Comparison of ENCODE assay signal across 15 cellular contexts in the genomic region with DNA sequence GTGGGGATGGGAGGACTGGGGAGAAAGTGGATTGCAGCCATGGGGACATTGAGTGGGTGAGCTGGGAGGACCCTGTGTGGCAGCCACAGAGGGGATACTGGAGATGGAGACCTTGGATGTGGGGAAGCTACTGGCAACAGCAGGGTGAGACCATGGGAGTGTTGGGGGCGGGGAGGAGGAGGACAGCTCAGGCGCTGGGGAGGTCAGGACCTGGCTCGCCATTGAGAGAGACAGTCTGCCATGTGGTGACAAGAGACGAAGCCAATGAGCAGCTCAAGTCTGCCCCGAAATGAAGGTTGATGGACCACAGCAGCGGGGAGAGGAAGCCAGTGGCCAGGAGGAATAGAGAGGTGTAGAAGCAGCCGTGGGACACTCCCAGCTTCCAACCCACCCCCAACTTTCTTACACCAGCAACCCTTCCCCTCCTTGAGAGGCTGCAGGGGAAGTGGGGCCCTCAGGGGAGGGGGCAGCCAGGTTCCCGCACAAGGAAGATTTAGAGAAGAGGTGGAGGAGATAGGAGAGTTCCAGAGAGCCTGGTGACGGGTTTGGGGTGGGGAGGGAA.
A peak's percentile ranks its signal among the peaks of the same experiment; 100 is the strongest.
DNase-seq lines count a peak whose midpoint lies in the region; ATAC-seq and TF ChIP-seq lines count a peak whose summit lies in the region.
"Had no signal": no experiment of that assay in that cellular context is flagged by ENCODE, and none has a peak within 500 bp of the region (broad histone marks: within the 10 kb centered on the region; RNA-seq: fewer than 3 reads in every experiment).

No MANE protein-coding gene starts in this region.

- peak overlapping the region; percentile 66 for H3K4me3 Mint-ChIP-seq in MCF 10A (ENCODE audit: unreplicated experiment)
- H3K4me3 Mint-ChIP-seq: CD4-positive, alpha-beta memory T cell; mesothelial cell of epicardium had no signal

- DNase-seq in HCT116 (ENCODE audit: low read depth, low spot score), result no peak
- no peak for DNase-seq in MCF 10A (ENCODE audit: unreplicated experiment)
- DNase-seq in left lobe of liver (ENCODE audit: low spot score), result peak; percentile 40
- no peak for DNase-seq in A172 (ENCODE audit: low spot score)
- no peak for DNase-seq in spleen
- no peak for DNase-seq in dedifferentiated amniotic fluid mesenchymal stem cell (ENCODE audit: extremely low spot score)
- no peak for DNase-seq in posterior vena cava (ENCODE audit: low spot score)
- DNase-seq: activated CD4-positive, alpha-beta T cell treated with anti-CD3 and anti-CD28 coated beads, Interleukin-2, amount 50 U/mL, for 4 hours; CD4-positive, alpha-beta memory T cell; effector CD8-positive, alpha-beta T cell; NCI-H1092 treated with DMSO at 0.1 percent for 48 hours; occipital lobe had no signal

- BruUV-seq in HCT116 (replicated peaks; lab: Mats Ljungman, UMichigan), result no TSS peak
- no TSS peak for BruUV-seq in MCF 10A (replicated peaks; lab: Mats Ljungman, UMichigan)

- H3K9me2 ChIP-seq in HCT116 (ENCODE audit: insufficient read depth), result no peaks in the 10 kb centered on the region

- RAD21 ChIA-PET in HCT116 (lab: Charles Lee; ENCODE audit: low non-redundant PET in 1 of 2, low total read pairs in 2 of 2, uncharacterized antibody in 2 of 2, unreplicated experiment in 2 of 2), result no interaction called here

- H3K27me3 ChIP-seq in HCT116 (ENCODE audit: insufficient read depth, low read length) (no peaks in the 10 kb centered on the region), subcutaneous abdominal adipose tissue (ENCODE audit: control insufficient read depth in 5 of 5, insufficient read depth in 4 of 5, low read length in 5 of 5) (peaks cover 0 to 7% (median 0%) of the 10 kb centered on the region in 5 donors), spleen (replicated peaks in 1 of 7) (peaks cover 0 to 7% (median 0%) of the 10 kb centered on the region in 7 donors)

- peak overlapping the region; percentile 100 for H3K27ac Mint-ChIP-seq in MCF 10A (ENCODE audit: low read depth, unreplicated experiment)
- H3K27ac Mint-ChIP-seq: mesothelial cell of epicardium had no signal

- no peaks in the 10 kb centered on the region for H3K27me3 Mint-ChIP-seq in MCF 10A (ENCODE audit: insufficient read depth, unreplicated experiment)

- no peak overlapping the region for H2AFZ ChIP-seq in HCT116 (ENCODE audit: low read depth, low read length, poor library complexity, severe bottlenecking)

- no peak for TF ChIP-seq CTCF in HCT116 (IDR thresholded peaks at IDR 0.05 in 2 of 3, conservative IDR thresholded peaks at IDR 0.05 in 1 of 3; ENCODE audit: borderline replicate concordance in 1 of 3, insufficient read depth in 1 of 3, low read depth in 2 of 3, low read length in 2 of 3)
- TF ChIP-seq CTCF in MCF 10A (IDR thresholded peaks at IDR 0.05; ENCODE audit: unreplicated experiment), result no peak
- no peak for TF ChIP-seq CTCF in spleen (IDR thresholded peaks at IDR 0.05 in 8 of 11, conservative IDR thresholded peaks at IDR 0.05 in 3 of 11)

- CTCF ChIA-PET in HCT116 (lab: Charles Lee) (interaction anchor here (1.4 to 1.8 kb wide), 2 partner anchors 16 to 153 kb away, joined by 3 to 8 read pairs; no protein-coding TSS in a partner anchor), MCF 10A (lab: Yijun Ruan, JAX) (interaction anchor here (0.7 to 1.7 kb wide), 2 partner anchors 151 to 152 kb away, joined by 4 to 9 read pairs; no protein-coding TSS in a partner anchor)

- POLR2A ChIA-PET in HCT116 (lab: Charles Lee) (interaction anchor here (3.0 kb wide), 1 partner anchor 8 kb away, joined by 29 read pairs; no protein-coding TSS in a partner anchor), MCF 10A (lab: Yijun Ruan, JAX) (interaction anchor here (0.7 to 3.0 kb wide), 7 partner anchors 11 to 198 kb away, joined by 3 to 14 read pairs (median 7); a partner anchor contains a TSS)

- H3K36me3 ChIP-seq in HCT116 (ENCODE audit: control insufficient read depth in 1 of 2, insufficient read depth in 2 of 2, low read length in 2 of 2) (no peaks in the 10 kb centered on the region), subcutaneous abdominal adipose tissue (ENCODE audit: control insufficient read depth in 5 of 5, insufficient read depth in 5 of 5, low read length in 5 of 5) (no peaks in the 10 kb centered on the region), spleen (no peaks in the 10 kb centered on the region)

- intact Hi-C loops in HCT116 (cut with micrococcal nuclease) (loop anchor here (5.0 kb wide), 1 partner anchor 152 kb away; no protein-coding TSS in a partner anchor), MCF 10A (cut with micrococcal nuclease) (loop anchor here (5.0 kb wide), 1 partner anchor 118 kb away; a partner anchor contains a TSS), spleen (cut with DNase I; ENCODE audit: low total_unique reads) (no loop called here), posterior vena cava (cut with DNase I) (no loop called here)

- H3K4me3 ChIP-seq in HCT116 (replicated peaks in 1 of 2; ENCODE audit: low read depth in 1 of 2, low read length in 2 of 2), result no peak overlapping the region
- H3K4me3 ChIP-seq in subcutaneous abdominal adipose tissue (ENCODE audit: low read depth in 1 of 5, low read length in 5 of 5), result no peak overlapping the region
- H3K4me3 ChIP-seq in spleen, result no peak overlapping the region
- H3K4me3 ChIP-seq: SK-N-MC had no signal

- H3K27ac ChIP-seq in HCT116 (ENCODE audit: low read depth, low read length) (peak overlapping the region; percentile 94), subcutaneous abdominal adipose tissue (ENCODE audit: low read depth, low read length) (peak overlapping the region; percentile 33), spleen (no peak overlapping the region)
- H3K27ac ChIP-seq: SK-N-MC had no signal

- H3K9me3 ChIP-seq in HCT116 (ENCODE audit: control insufficient read depth in 1 of 2, insufficient read depth in 1 of 2, low read depth in 1 of 2, low read length in 2 of 2), result no peaks in the 10 kb centered on the region
- H3K9me3 ChIP-seq in subcutaneous abdominal adipose tissue (ENCODE audit: control insufficient read depth in 5 of 5, low read length in 5 of 5), result no peaks in the 10 kb centered on the region
- H3K9me3 ChIP-seq in spleen, result no peaks in the 10 kb centered on the region

- H3K4me1 ChIP-seq in HCT116 (ENCODE audit: control insufficient read depth in 1 of 2, insufficient read depth in 2 of 2, low read length in 2 of 2), result peaks cover 55 to 88% of the 10 kb centered on the region in 2 experiments
- H3K4me1 ChIP-seq in subcutaneous abdominal adipose tissue (ENCODE audit: control insufficient read depth in 5 of 5, insufficient read depth in 5 of 5, low read length in 5 of 5), result peaks cover 6 to 28% (median 16%) of the 10 kb centered on the region in 5 donors
- H3K4me1 ChIP-seq in spleen, result no peaks in the 10 kb centered on the region

- no peaks in the 10 kb centered on the region for H3K9me3 Mint-ChIP-seq in MCF 10A (ENCODE audit: unreplicated experiment)
- H3K9me3 Mint-ChIP-seq: CD4-positive, alpha-beta memory T cell; mesothelial cell of epicardium had no signal

- no peak for TF ChIP-seq RAD21 in HCT116 (IDR thresholded peaks at IDR 0.05; ENCODE audit: low read depth)

- TF ChIP-seq POLR2A in HCT116 (IDR thresholded peaks at IDR 0.05; ENCODE audit: borderline replicate concordance, extremely low read depth, insufficient read depth, insufficient read length) (no peak), spleen (IDR thresholded peaks at IDR 0.05) (no peak)

- H4K20me1 ChIP-seq in HCT116 (ENCODE audit: insufficient read depth), result no peaks in the 10 kb centered on the region

- peaks cover 34% of the 10 kb centered on the region for H3K4me1 Mint-ChIP-seq in MCF 10A (ENCODE audit: insufficient read depth, unreplicated experiment)
- H3K4me1 Mint-ChIP-seq: CD4-positive, alpha-beta memory T cell had no signal

- 59 to 76% (median 72%) methylated on average over 9 of the region's 9 CpGs for WGBS in spleen, 5 donors

- H3K9ac ChIP-seq in HCT116 (ENCODE audit: low read length) (peak overlapping the region; percentile 67), subcutaneous abdominal adipose tissue (ENCODE audit: low read length in 5 of 5) (no peak overlapping the region)

- peaks cover 11% of the 10 kb centered on the region for H3K36me3 Mint-ChIP-seq in MCF 10A (ENCODE audit: insufficient read depth, unreplicated experiment)
- H3K36me3 Mint-ChIP-seq: CD4-positive, alpha-beta memory T cell; mesothelial cell of epicardium had no signal

- H3K4me2 ChIP-seq in HCT116 (ENCODE audit: low read length), result peak overlapping the region; percentile 65

- ATAC-seq in HCT116 (no peak), left lobe of liver (no peak)

- H3K79me2 ChIP-seq in HCT116 (ENCODE audit: insufficient read depth, low read length), result no peaks in the 10 kb centered on the region

TF ChIP-seq in HCT116, 20 proteins besides CTCF, POLR2A, EP300 and RAD21 (continues in another document):
- TF ChIP-seq EZH2 (IDR thresholded peaks at IDR 0.05), result no peak
- no peak for TF ChIP-seq CBX3 (IDR thresholded peaks at IDR 0.05; ENCODE audit: low read depth)
- no peak for TF ChIP-seq CEBPB (IDR thresholded peaks at IDR 0.05; ENCODE audit: low read depth)
- no peak for TF ChIP-seq ELF1 (IDR thresholded peaks at IDR 0.05; ENCODE audit: borderline replicate concordance, low read depth)
- TF ChIP-seq ZNF274 (IDR thresholded peaks at IDR 0.05; ENCODE audit: low read depth, low read length), result no peak
- TF ChIP-seq EGR1 (IDR thresholded peaks at IDR 0.05; ENCODE audit: low read depth), result no peak
- TF ChIP-seq, protein P1, sequence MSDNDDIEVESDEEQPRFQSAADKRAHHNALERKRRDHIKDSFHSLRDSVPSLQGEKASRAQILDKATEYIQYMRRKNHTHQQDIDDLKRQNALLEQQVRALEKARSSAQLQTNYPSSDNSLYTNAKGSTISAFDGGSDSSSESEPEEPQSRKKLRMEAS (IDR thresholded peaks at IDR 0.05), result no peak
- TF ChIP-seq, protein P2, sequence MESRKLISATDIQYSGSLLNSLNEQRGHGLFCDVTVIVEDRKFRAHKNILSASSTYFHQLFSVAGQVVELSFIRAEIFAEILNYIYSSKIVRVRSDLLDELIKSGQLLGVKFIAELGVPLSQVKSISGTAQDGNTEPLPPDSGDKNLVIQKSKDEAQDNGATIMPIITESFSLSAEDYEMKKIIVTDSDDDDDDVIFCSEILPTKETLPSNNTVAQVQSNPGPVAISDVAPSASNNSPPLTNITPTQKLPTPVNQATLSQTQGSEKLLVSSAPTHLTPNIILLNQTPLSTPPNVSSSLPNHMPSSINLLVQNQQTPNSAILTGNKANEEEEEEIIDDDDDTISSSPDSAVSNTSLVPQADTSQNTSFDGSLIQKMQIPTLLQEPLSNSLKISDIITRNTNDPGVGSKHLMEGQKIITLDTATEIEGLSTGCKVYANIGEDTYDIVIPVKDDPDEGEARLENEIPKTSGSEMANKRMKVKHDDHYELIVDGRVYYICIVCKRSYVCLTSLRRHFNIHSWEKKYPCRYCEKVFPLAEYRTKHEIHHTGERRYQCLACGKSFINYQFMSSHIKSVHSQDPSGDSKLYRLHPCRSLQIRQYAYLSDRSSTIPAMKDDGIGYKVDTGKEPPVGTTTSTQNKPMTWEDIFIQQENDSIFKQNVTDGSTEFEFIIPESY (IDR thresholded peaks at IDR 0.05; ENCODE audit: extremely low read depth, insufficient replicate concordance, low read length), result no peak
- TF ChIP-seq JUND (IDR thresholded peaks at IDR 0.05), result no peak

Comparison
In these comparisons a context has a peak if more than half of its experiments do, and no peak if none do; other contexts are left out.
1. H3K27ac ChIP-seq: peak in HCT116 (single experiment) and subcutaneous abdominal adipose tissue (single experiment); none in spleen (0 of 8).
2. intact Hi-C loops: an anchor here in HCT116 (5.0 kb wide) and MCF 10A (5.0 kb wide); none called in spleen and posterior vena cava.